1 cellular context compared by ENCODE assay signal in genomic region chr2:166388488-166389070, GRCh38.
A peak's percentile ranks its signal among the peaks of the same experiment; 100 is the strongest.
TF ChIP-seq lines count a peak whose summit lies in the region.

No MANE protein-coding gene starts in this region.

TF ChIP-seq in IMR-90, 13 proteins besides CTCF, POLR2A, EP300 and RAD21:
- TF ChIP-seq MAFK (IDR thresholded peaks at IDR 0.05; ENCODE audit: low read depth, low read length) = peak; percentile 89
- no peak for TF ChIP-seq BHLHE40 (IDR thresholded peaks at IDR 0.05; ENCODE audit: low read depth, low read length)
- no peak for TF ChIP-seq CEBPB (IDR thresholded peaks at IDR 0.05; ENCODE audit: low read depth, low read length)
TF ChIP-seq in IMR-90: peak in this region for 1.
